Comparison of ENCODE assay signal across 24 cellular contexts in genomic region chr15:56001476-56002078, GRCh38.
"Had no signal": no experiment of that assay in that cellular context is flagged by ENCODE, and none has a peak within 500 bp of the region (broad histone marks: within the 10 kb centered on the region; RNA-seq: fewer than 3 reads in every experiment).

No MANE protein-coding gene starts in this region.

- H3K27ac ChIP-seq: right lobe of liver, stomach, transverse colon, VCaP had no signal

- DNase-seq: activated CD4-positive, alpha-beta T cell treated with anti-CD3 and anti-CD28 coated beads, Interleukin-2, amount 10 ng/mL, durations not matched to agents 7 days and 5 days; activated CD4-positive, CD25-positive, alpha-beta regulatory T cell treated with anti-CD3 and anti-CD28 coated beads, Interleukin-2, amount 50 U/mL, for 72 hours; activated CD8-positive, alpha-beta memory T cell treated with anti-CD3 and anti-CD28 coated beads, Interleukin-2, amount 10 ng/mL, durations not matched to agents 7 days and 5 days; activated CD8-positive, alpha-beta T cell treated with anti-CD3 and anti-CD28 coated beads for 36 hours; activated effector memory CD4-positive, alpha-beta T cell treated with anti-CD3 and anti-CD28 coated beads, Interleukin-2, amount 50 U/mL, for 16 hours; activated naive CD4-positive, alpha-beta T cell treated with anti-CD3 and anti-CD28 coated beads, Interleukin-2, amount 10 ng/mL, durations not matched to agents 7 days and 5 days; activated T-cell treated with anti-CD3 and anti-CD28 coated beads for 4 hours; amygdala; effector CD4-positive, alpha-beta T cell; glutamatergic neuron; hippocampal formation; mucosa of descending colon; nucleus accumbens; posterior cingulate gyrus; right lobe of liver; stimulated activated CD4-positive, alpha-beta T cell treated with anti-CD3 and anti-CD28 coated beads, Interleukin-15, amount 100 ng/mL, for 24 hours; stomach; T-cell; transverse colon had no signal

- H3K36me3 ChIP-seq: right lobe of liver, stomach, transverse colon had no signal

- H3K9me3 ChIP-seq: mucosa of descending colon, right lobe of liver, stomach, transverse colon had no signal

- FAIRE-seq: endometrium, frontal cortex had no signal

- H3K4me3 ChIP-seq: mucosa of descending colon, right lobe of liver, skin epidermis, stomach, transverse colon had no signal

- H3K27me3 ChIP-seq: right lobe of liver, stomach, transverse colon had no signal

- ATAC-seq: activated CD8-positive, alpha-beta memory T cell treated with anti-CD3 and anti-CD28 coated beads, Interleukin-2, amount 10 ng/mL, durations not matched to agents 7 days and 5 days; activated CD8-positive, alpha-beta T cell treated with anti-CD3 and anti-CD28 coated beads for 36 hours; mucosa of descending colon; right lobe of liver; stimulated activated memory B cell treated with anti-CD40 and anti-IgM and Interleukin-4, amounts not matched to agents 10 μg/mL and 1 μg/mL and 100 μg/mL, for 72 hours; T-cell had no signal

- H3K4me1 ChIP-seq: right lobe of liver, transverse colon had no signal
